8 cellular contexts compared by ENCODE assay signal in the genomic region with DNA sequence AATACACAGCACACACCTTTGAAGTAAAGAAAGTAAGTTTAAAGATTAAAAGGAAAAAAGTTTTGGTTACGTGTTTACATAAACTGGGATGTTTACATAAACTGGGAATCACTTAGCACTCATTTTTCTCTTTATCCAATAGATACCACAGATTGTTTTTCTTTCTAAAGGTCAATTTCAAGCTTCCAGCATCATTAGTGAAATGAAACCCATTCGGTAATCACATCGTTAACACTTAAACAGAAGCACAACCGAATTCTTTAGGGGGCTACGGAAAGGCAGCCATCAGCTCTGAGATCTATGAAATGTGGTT. TPM values are rescaled to one million over a fixed set of nuclear protein-coding genes. Genes with fewer than 3 reads are reported as not detected.
A peak's percentile ranks its signal among the peaks of the same experiment; 100 is the strongest.
DNase-seq lines count a peak whose midpoint lies in the region; ATAC-seq and TF ChIP-seq lines count a peak whose summit lies in the region.

No MANE protein-coding gene starts in this region.

- H3K36me3 Mint-ChIP-seq in activated B cell treated with CpG ODN at 0.5 μM for 24 hours (ENCODE audit: low read depth), result no peaks in the 10 kb centered on the region

- peak overlapping the region; percentile 40 for H2AFZ ChIP-seq in hepatocyte

- TF ChIP-seq CTCF in activated B cell treated with CpG ODN at 0.5 μM for 24 hours (IDR thresholded peaks at IDR 0.05), result no peak
- TF ChIP-seq CTCF in hepatocyte (IDR thresholded peaks at IDR 0.05; ENCODE audit: poor library complexity), result no peak
- no peak for TF ChIP-seq CTCF in GM13976 (IDR thresholded peaks at IDR 0.05; ENCODE audit: borderline replicate concordance, control extremely low read depth, extremely low read depth, insufficient read depth, missing control alignments)

- H3K4me2 ChIP-seq in hepatocyte, result peak overlapping the region; percentile 90

- H3K4me1 Mint-ChIP-seq in activated B cell treated with CpG ODN at 0.5 μM for 24 hours, result peaks cover 16% of the 10 kb centered on the region

- intact Hi-C loops in activated B cell treated with CpG ODN at 0.5 μM for 24 hours (cut with micrococcal nuclease), result no loop called here

- no peak overlapping the region for H3K27ac ChIP-seq in hepatocyte

- no peaks in the 10 kb centered on the region for H3K36me3 ChIP-seq in H7 (replicated peaks; ENCODE audit: control insufficient read depth, insufficient read depth, low read length)
- no peaks in the 10 kb centered on the region for H3K36me3 ChIP-seq in hepatocyte (replicated peaks; ENCODE audit: insufficient read depth, low read depth)

- H4K20me1 ChIP-seq in hepatocyte (ENCODE audit: insufficient read depth, poor library complexity, severe bottlenecking), result no peaks in the 10 kb centered on the region

- H3K9me2 ChIP-seq in hepatocyte (replicated peaks; ENCODE audit: insufficient read depth), result no peaks in the 10 kb centered on the region

- in situ Hi-C loops in GM13976 (cut with MboI; ENCODE audit: low sequenced_read_pairs, unreplicated experiment), result no loop called here

- no peaks in the 10 kb centered on the region for H3K9me3 ChIP-seq in hepatocyte (ENCODE audit: low read depth)

- H3K4me3 ChIP-seq in H7 (ENCODE audit: insufficient read depth, low read depth, low read length) (peak overlapping the region; percentile 86), hepatocyte (peak overlapping the region; percentile 49), skeletal muscle cell (ENCODE audit: low read depth, low read length) (peak overlapping the region; percentile 59)

- H3K79me2 ChIP-seq in hepatocyte, result no peaks in the 10 kb centered on the region

- no peak overlapping the region for H3K27ac Mint-ChIP-seq in activated B cell treated with CpG ODN at 0.5 μM for 24 hours

- no peak for ATAC-seq in activated B cell treated with CpG ODN at 0.5 μM for 24 hours (ENCODE audit: low read depth)
- ATAC-seq in left lobe of liver, result no peak

- DNase-seq in H7 (no peak), activated B cell treated with CpG ODN at 0.5 μM for 24 hours (no peak), hepatocyte (ENCODE audit: low spot score) (no peak), skeletal muscle cell (ENCODE audit: low read depth) (no peak), GM13976 (ENCODE audit: low spot score) (no peak), left lobe of liver (ENCODE audit: low spot score) (no peak), C1 segment of cervical spinal cord (lab: John Stamatoyannopoulos, UW) (no peak), epidermal melanocyte (ENCODE audit: insufficient read length, low spot score) (no peak)

- under 1% methylated on average over 5 of the region's 5 CpGs for WGBS in hepatocyte (ENCODE audit: low lambda C conversion rate, missing lambda C conversion rate)

- H3K9me3 Mint-ChIP-seq in activated B cell treated with CpG ODN at 0.5 μM for 24 hours, result no peaks in the 10 kb centered on the region

- peak overlapping the region; percentile 84 for H3K4me3 Mint-ChIP-seq in activated B cell treated with CpG ODN at 0.5 μM for 24 hours

- H3K27me3 ChIP-seq in H7 (ENCODE audit: control insufficient read depth, insufficient read depth, low read length), result 0 out of 2 replicates have a peak, but pooled peaks cover 2% of the 10 kb centered on the region
- H3K27me3 ChIP-seq in hepatocyte, result peaks cover 50% of the 10 kb centered on the region

- H3K4me1 ChIP-seq in hepatocyte (ENCODE audit: insufficient read depth), result no peaks in the 10 kb centered on the region

- CTCF ChIA-PET in activated B cell treated with CpG ODN at 0.5 μM for 24 hours (lab: Charles Lee), result no interaction called here

- H3K27me3 Mint-ChIP-seq in activated B cell treated with CpG ODN at 0.5 μM for 24 hours, result peaks cover 31% of the 10 kb centered on the region

- POLR2A ChIA-PET in activated B cell treated with CpG ODN at 0.5 μM for 24 hours (lab: Charles Lee), result no interaction called here

RNA-seq across cellular contexts. Expression of gene ODAD2, which starts 1.1 kb away (rescaled TPM):
- 6.7 and 7.6 TPM in 2 replicates for total RNA-seq in H7 (2014; rRNA removed; shearing (Covaris generic))
- not detected in 2 replicates for total RNA-seq in activated B cell treated with CpG ODN at 0.5 μM for 24 hours
- total RNA-seq in hepatocyte, result 0.40 and 0.52 TPM in 2 replicates
- polyA plus RNA-seq in hepatocyte, result 0.76 and 0.86 TPM in 2 replicates
- 0.28 TPM for total RNA-seq in left lobe of liver
